Comparison of ENCODE assay signal across 22 cellular contexts in genomic region chr14:92978229-92979021, GRCh38. TPM values are rescaled to one million over a fixed set of nuclear protein-coding genes. Genes with fewer than 3 reads are reported as not detected.
A peak's percentile ranks its signal among the peaks of the same experiment; 100 is the strongest.
DNase-seq lines count a peak whose midpoint lies in the region; ATAC-seq and TF ChIP-seq lines count a peak whose summit lies in the region.
"Had no signal": no experiment of that assay in that cellular context is flagged by ENCODE, and none has a peak within 500 bp of the region (broad histone marks: within the 10 kb centered on the region; RNA-seq: fewer than 3 reads in every experiment).

No MANE protein-coding gene starts in this region.

- peaks cover 7% of the 10 kb centered on the region for H3K27me3 Mint-ChIP-seq in endothelial cell (ENCODE audit: unreplicated experiment)
- no peaks in the 10 kb centered on the region for H3K27me3 Mint-ChIP-seq in stimulated activated memory B cell treated with anti-CD40 and anti-IgM and Interleukin-4, amounts not matched to agents 10 μg/mL and 1 μg/mL and 100 μg/mL, for 72 hours
- no peaks in the 10 kb centered on the region for H3K27me3 Mint-ChIP-seq in MCF 10A (ENCODE audit: insufficient read depth, unreplicated experiment)
- H3K27me3 Mint-ChIP-seq: CD4-positive, CD25-positive, alpha-beta regulatory T cell had no signal

- intact Hi-C loops in OCI-LY7 (cut with micrococcal nuclease; ENCODE audit: unreplicated experiment) (no loop called here), MCF 10A (cut with micrococcal nuclease) (no loop called here)

- H3K27ac ChIP-seq in OCI-LY7 (ENCODE audit: low read depth, low read length, poor library complexity, severe bottlenecking): no peak overlapping the region
- H3K27ac ChIP-seq: SJSA1 had no signal

- TF ChIP-seq CTCF in OCI-LY7 (conservative IDR thresholded peaks at IDR 0.05; ENCODE audit: low read length) (no peak), endothelial cell (IDR thresholded peaks at IDR 0.05; ENCODE audit: unreplicated experiment) (no peak), MCF 10A (IDR thresholded peaks at IDR 0.05; ENCODE audit: unreplicated experiment) (no peak)

- no peaks in the 10 kb centered on the region for H3K4me1 ChIP-seq in OCI-LY7 (ENCODE audit: insufficient read depth, low read length, poor library complexity, severe bottlenecking)

- no peaks in the 10 kb centered on the region for H3K79me2 ChIP-seq in OCI-LY7 (ENCODE audit: insufficient read depth, low read depth, low read length)

- BruUV-seq in OCI-LY7 (replicated peaks; lab: Mats Ljungman, UMichigan) (no TSS peak), MCF 10A (replicated peaks; lab: Mats Ljungman, UMichigan) (no TSS peak)

- DNase-seq in NCI-H146 (lab: John Stamatoyannopoulos, UW): peak; percentile 11
- DNase-seq in NCI-H146 treated with DMSO at 0.1 percent for 48 hours (lab: John Stamatoyannopoulos, UW; ENCODE audit: unreplicated experiment): no peak
- peak; percentile 13 for DNase-seq in OCI-LY7 (ENCODE audit: low spot score)
- DNase-seq in endothelial cell (ENCODE audit: low spot score): no peak
- DNase-seq in MCF 10A (ENCODE audit: unreplicated experiment): no peak
- DNase-seq in stimulated activated naive CD4-positive, alpha-beta T cell (lab: John Stamatoyannopoulos, UW): no peak
- DNase-seq: 8988T; AML-193; CD4-positive, CD25-positive, alpha-beta regulatory T cell; DMS79 treated with DMSO at 0.1 percent for 48 hours; MM.1S; NCI-H1092; NCI-H1436; NCI-H2029; NCI-H345; NCI-H524 treated with DMSO at 0.1 percent for 48 hours; NCI-H82 had no signal

- no peak for ATAC-seq in stimulated activated memory B cell treated with anti-CD40 and anti-IgM and Interleukin-4, amounts not matched to agents 10 μg/mL and 1 μg/mL and 100 μg/mL, for 72 hours
- ATAC-seq in GM19455 (IDR thresholded peaks at IDR 0.05; ENCODE audit: unreplicated experiment): no peak
- ATAC-seq: Right ventricle myocardium inferior had no signal

- no peak overlapping the region for H3K4me3 ChIP-seq in OCI-LY7 (ENCODE audit: low read depth, low read length, poor library complexity, severe bottlenecking)
- H3K4me3 ChIP-seq: SJSA1 had no signal

- POLR2A ChIA-PET in OCI-LY7 (lab: Charles Lee) (no interaction called here), MCF 10A (lab: Yijun Ruan, JAX) (interaction anchor here (0.6 kb wide), 1 partner anchor 86 kb away, joined by 3 read pairs; no protein-coding TSS in a partner anchor)

- H3K4me3 Mint-ChIP-seq in endothelial cell (ENCODE audit: unreplicated experiment) (peak overlapping the region; percentile 40), MCF 10A (ENCODE audit: unreplicated experiment) (no peak overlapping the region)
- no peak overlapping the region for H3K4me3 Mint-ChIP-seq in stimulated activated memory B cell treated with anti-CD40 and anti-IgM and Interleukin-4, amounts not matched to agents 10 μg/mL and 1 μg/mL and 100 μg/mL, for 72 hours
- H3K4me3 Mint-ChIP-seq: CD4-positive, CD25-positive, alpha-beta regulatory T cell had no signal

- H3K36me3 ChIP-seq in OCI-LY7 (ENCODE audit: insufficient read depth, low read length): no peaks in the 10 kb centered on the region

- H3K4me2 ChIP-seq in OCI-LY7 (ENCODE audit: low read length): no peak overlapping the region

- H3K9me2 ChIP-seq in OCI-LY7 (ENCODE audit: insufficient read depth, low read length): no peaks in the 10 kb centered on the region

- CTCF ChIA-PET in OCI-LY7 (lab: Charles Lee; ENCODE audit: unreplicated experiment): no interaction called here
- CTCF ChIA-PET in MCF 10A (lab: Yijun Ruan, JAX): interaction anchor here (0.7 kb wide), 1 partner anchor 200 kb away, joined by 3 read pairs; no protein-coding TSS in a partner anchor

- H3K9me3 Mint-ChIP-seq in endothelial cell (ENCODE audit: unreplicated experiment) (peaks cover 20% of the 10 kb centered on the region), MCF 10A (ENCODE audit: unreplicated experiment) (peaks cover 18% of the 10 kb centered on the region)
- H3K9me3 Mint-ChIP-seq in stimulated activated memory B cell treated with anti-CD40 and anti-IgM and Interleukin-4, amounts not matched to agents 10 μg/mL and 1 μg/mL and 100 μg/mL, for 72 hours: peaks cover 33% of the 10 kb centered on the region

- H3K4me1 Mint-ChIP-seq in endothelial cell (ENCODE audit: unreplicated experiment): no peaks in the 10 kb centered on the region
- H3K4me1 Mint-ChIP-seq in stimulated activated memory B cell treated with anti-CD40 and anti-IgM and Interleukin-4, amounts not matched to agents 10 μg/mL and 1 μg/mL and 100 μg/mL, for 72 hours: peaks cover 50% of the 10 kb centered on the region
- peaks cover 12% of the 10 kb centered on the region for H3K4me1 Mint-ChIP-seq in MCF 10A (ENCODE audit: insufficient read depth, unreplicated experiment)

- H3K36me3 Mint-ChIP-seq in endothelial cell (ENCODE audit: low read depth, unreplicated experiment): peaks cover 50% of the 10 kb centered on the region
- peaks cover 97% of the 10 kb centered on the region for H3K36me3 Mint-ChIP-seq in stimulated activated memory B cell treated with anti-CD40 and anti-IgM and Interleukin-4, amounts not matched to agents 10 μg/mL and 1 μg/mL and 100 μg/mL, for 72 hours
- peaks cover 45% of the 10 kb centered on the region for H3K36me3 Mint-ChIP-seq in MCF 10A (ENCODE audit: insufficient read depth, unreplicated experiment)

- no peak overlapping the region for H2AFZ ChIP-seq in OCI-LY7 (ENCODE audit: low read length)

- H3K9me3 ChIP-seq in OCI-LY7 (ENCODE audit: low read length): peaks cover 25% of the 10 kb centered on the region; the same call in 1 of the 2 replicates

- H3K27ac Mint-ChIP-seq in endothelial cell (ENCODE audit: unreplicated experiment) (no peak overlapping the region), MCF 10A (ENCODE audit: low read depth, unreplicated experiment) (no peak overlapping the region)
- peak overlapping the region; percentile 87 for H3K27ac Mint-ChIP-seq in stimulated activated memory B cell treated with anti-CD40 and anti-IgM and Interleukin-4, amounts not matched to agents 10 μg/mL and 1 μg/mL and 100 μg/mL, for 72 hours

- H4K20me1 ChIP-seq in OCI-LY7 (ENCODE audit: insufficient read depth, low read length): no peaks in the 10 kb centered on the region

RNA-seq across cellular contexts. Expression of gene CHGA, which starts 55.5 kb away (rescaled TPM):
- not detected in 2 replicates for total RNA-seq in OCI-LY7 (2014; rRNA removed; shearing (Covaris generic))
- total RNA-seq in OCI-LY7 (2022) (0.57 TPM in 1 of 2 replicates, not detected in the other), endothelial cell (ENCODE audit: unreplicated experiment) (0.67 TPM), MCF 10A (2022) (0.35 TPM in 1 of 2 replicates, not detected in the other)
- total RNA-seq: CD4-positive, CD25-positive, alpha-beta regulatory T cell; LHCN-M2; Right ventricle myocardium inferior; SJSA1 had no signal

Comparison
In these comparisons a context has a peak if more than half of its experiments do, and no peak if none do; other contexts are left out.
1. DNase-seq: peak in NCI-H146 (single experiment) and OCI-LY7 (single experiment); none in NCI-H146 treated with DMSO at 0.1 percent for 48 hours (single experiment), endothelial cell (single experiment), MCF 10A (single experiment) and stimulated activated naive CD4-positive, alpha-beta T cell (0 of 6).